Comparison of ENCODE assay signal across 24 cellular contexts in the genomic region with DNA sequence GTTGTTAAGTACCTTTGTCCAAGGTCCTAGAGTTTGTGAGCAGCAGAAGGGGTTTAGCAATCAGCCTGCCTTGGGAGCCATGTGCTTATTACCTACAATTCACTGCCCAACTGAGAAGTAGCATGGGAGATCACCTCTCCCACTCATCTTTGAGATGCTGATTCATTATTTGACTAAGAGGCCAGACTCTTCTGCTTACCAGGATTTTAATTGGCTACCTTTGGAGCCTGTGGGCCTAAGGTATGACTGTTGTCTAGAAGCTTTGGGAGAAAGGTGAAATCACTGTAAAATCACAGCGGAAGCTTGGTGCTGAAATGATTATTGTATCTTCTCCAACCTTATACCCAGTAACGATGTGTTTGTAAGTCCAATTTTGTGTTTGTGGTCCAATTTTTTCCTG.
"Had no signal": no experiment of that assay in that cellular context is flagged by ENCODE, and none has a peak within 500 bp of the region (broad histone marks: within the 10 kb centered on the region; RNA-seq: fewer than 3 reads in every experiment).

No MANE protein-coding gene starts in this region.

- H3K9ac ChIP-seq: neural progenitor cell had no signal

- FAIRE-seq: keratinocyte, urothelium cell line had no signal

- H3K4me1 ChIP-seq: esophagus muscularis mucosa, gastrocnemius medialis, left ventricle myocardium inferior, lower lobe of right lung, right atrium auricular region, sigmoid colon had no signal

- ATAC-seq: effector memory CD8-positive, alpha-beta T cell; gastrocnemius medialis; left cardiac atrium; lower lobe of right lung; natural killer cell treated with Interleukin-12 subunit alpha and Interleukin-12 subunit beta and Interleukin-15 and Interleukin-18, amount 100 ng/mL, for 72 hours had no signal

- H3K36me3 Mint-ChIP-seq: mesothelial cell of epicardium; natural killer cell treated with Interleukin-12 subunit alpha and Interleukin-12 subunit beta and Interleukin-15 and Interleukin-18, amount 100 ng/mL, for 72 hours; neural progenitor cell; type B pancreatic cell had no signal

- H3K9me3 Mint-ChIP-seq: effector memory CD8-positive, alpha-beta T cell; memory B cell; mesothelial cell of epicardium; natural killer cell treated with Interleukin-12 subunit alpha and Interleukin-12 subunit beta and Interleukin-15 and Interleukin-18, amount 100 ng/mL, for 72 hours; neural progenitor cell had no signal

- H3K4me3 Mint-ChIP-seq: effector memory CD8-positive, alpha-beta T cell; memory B cell; mesothelial cell of epicardium; natural killer cell treated with Interleukin-12 subunit alpha and Interleukin-12 subunit beta and Interleukin-15 and Interleukin-18, amount 100 ng/mL, for 72 hours; neural progenitor cell; stimulated activated naive B cell treated with anti-CD40 and anti-IgM and Interleukin-4, amounts not matched to agents 10 μg/mL and 1 μg/mL and 100 μg/mL, for 72 hours; type B pancreatic cell had no signal

- DNase-seq: effector memory CD8-positive, alpha-beta T cell; gastrocnemius medialis; glutamatergic neuron; left cardiac atrium; left ventricle myocardium inferior; lower lobe of right lung; nucleus accumbens; ovary; sigmoid colon; stimulated activated CD4-positive, alpha-beta T cell treated with anti-CD3 and anti-CD28 coated beads, Interleukin-2, amount 100 ng/mL, for 24 hours; stimulated activated CD4-positive, alpha-beta T cell treated with anti-CD3 and anti-CD28 coated beads, Interleukin-4, amount 100 ng/mL, for 4 hours; stimulated activated naive B cell treated with anti-CD40 and anti-IgM and Interleukin-4, amounts not matched to agents 10 μg/mL and 1 μg/mL and 100 μg/mL, for 72 hours; thyroid gland had no signal

- H3K9me3 ChIP-seq: esophagus muscularis mucosa, gastrocnemius medialis, left ventricle myocardium inferior, lower lobe of right lung, ovary, right atrium auricular region, sigmoid colon, thyroid gland had no signal

- H3K36me3 ChIP-seq: esophagus muscularis mucosa, gastrocnemius medialis, left ventricle myocardium inferior, lower lobe of right lung, neural progenitor cell, ovary, right atrium auricular region, sigmoid colon, thyroid gland had no signal

- H3K4me3 ChIP-seq: esophagus muscularis mucosa, gastrocnemius medialis, left ventricle myocardium inferior, lower lobe of right lung, neural progenitor cell, ovary, right atrium auricular region, sigmoid colon, skin epidermis, thyroid gland had no signal

- H3K27ac ChIP-seq: epithelial cell of prostate, esophagus muscularis mucosa, gastrocnemius medialis, left ventricle myocardium inferior, lower lobe of right lung, neural progenitor cell, ovary, right atrium auricular region, sigmoid colon, skin epidermis, thyroid gland had no signal

- H3K27ac Mint-ChIP-seq: effector memory CD8-positive, alpha-beta T cell; memory B cell; mesothelial cell of epicardium; natural killer cell treated with Interleukin-12 subunit alpha and Interleukin-12 subunit beta and Interleukin-15 and Interleukin-18, amount 100 ng/mL, for 72 hours; neural progenitor cell; stimulated activated naive B cell treated with anti-CD40 and anti-IgM and Interleukin-4, amounts not matched to agents 10 μg/mL and 1 μg/mL and 100 μg/mL, for 72 hours; type B pancreatic cell had no signal

- H3K27me3 ChIP-seq: esophagus muscularis mucosa, gastrocnemius medialis, neural progenitor cell, ovary, right atrium auricular region, sigmoid colon, thyroid gland had no signal

- H3K27me3 Mint-ChIP-seq: effector memory CD8-positive, alpha-beta T cell; natural killer cell treated with Interleukin-12 subunit alpha and Interleukin-12 subunit beta and Interleukin-15 and Interleukin-18, amount 100 ng/mL, for 72 hours; stimulated activated naive B cell treated with anti-CD40 and anti-IgM and Interleukin-4, amounts not matched to agents 10 μg/mL and 1 μg/mL and 100 μg/mL, for 72 hours; type B pancreatic cell had no signal

- H3K4me2 ChIP-seq: neural progenitor cell had no signal

- H2AFZ ChIP-seq: neural progenitor cell had no signal
